Comparison of ENCODE assay signal across 42 cellular contexts in the genomic region with DNA sequence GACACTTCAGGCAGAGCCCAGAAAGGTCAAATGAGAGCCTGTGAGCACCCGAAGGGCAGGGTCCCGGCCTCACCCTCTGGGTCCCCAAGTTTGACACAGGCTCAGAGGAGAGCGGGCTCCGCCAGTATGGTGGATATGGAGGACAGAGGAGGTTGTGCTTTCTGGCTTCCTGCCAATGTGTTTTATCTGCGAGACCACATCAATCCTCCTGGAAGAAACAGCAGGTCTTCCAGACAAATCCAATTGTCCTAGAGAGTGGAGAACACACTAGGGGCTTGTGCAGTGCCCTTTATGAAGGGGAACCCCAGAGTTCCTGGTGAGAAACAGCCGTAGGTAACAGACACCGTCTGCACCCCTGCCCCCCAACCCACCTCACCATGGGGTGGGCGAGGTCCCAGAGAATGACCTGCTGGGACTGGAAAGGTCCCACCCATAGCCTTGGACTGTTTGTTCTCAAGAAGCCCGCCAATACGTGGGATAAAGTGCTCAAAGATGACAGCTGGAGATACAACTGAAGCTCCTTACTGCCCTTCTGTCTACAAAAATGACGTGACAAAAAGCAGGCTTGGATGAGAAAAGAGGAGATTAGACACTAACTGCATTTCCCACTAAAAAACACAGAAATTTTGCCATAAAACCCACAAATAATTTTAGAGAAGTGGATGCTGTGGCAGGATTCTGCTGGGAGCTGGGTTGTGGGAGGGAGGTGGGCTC. TPM values are rescaled to one million over a fixed set of nuclear protein-coding genes. Genes with fewer than 3 reads are reported as not detected.
"Had no signal": no experiment of that assay in that cellular context is flagged by ENCODE, and none has a peak within 500 bp of the region (broad histone marks: within the 10 kb centered on the region; RNA-seq: fewer than 3 reads in every experiment).

No MANE protein-coding gene starts in this region.

- H3K27me3 ChIP-seq: adrenal gland, body of pancreas, breast epithelium, MG63 had no signal

- H3K36me3 ChIP-seq: adrenal gland, breast epithelium, MG63 had no signal

- H3K4me3 Mint-ChIP-seq: activated B cell treated with CpG ODN at 0.5 μM for 24 hours; activated CD4-positive, alpha-beta memory T cell treated with anti-CD3 and anti-CD28 coated beads for 36 hours; activated naive CD4-positive, alpha-beta T cell treated with anti-CD3 and anti-CD28 coated beads for 36 hours; activated T-cell treated with anti-CD3 and anti-CD28 coated beads, Interleukin-2, amount 50 U/mL, for 4 hours; activated T-helper 1 cell treated with anti-CD3 and anti-CD28 coated beads, Interleukin-12 subunit alpha, Interleukin-12 subunit beta, Interleukin-2, Interleukin-4 antibody, amounts not matched to agents 30 ng/mL and 10 ng/mL and 1 ng/mL, durations not matched to agents 14 hours and 24 hours and 36 hours had no signal

- ATAC-seq: activated naive CD4-positive, alpha-beta T cell treated with anti-CD3 and anti-CD28 coated beads, Interleukin-2, amount 50 U/mL, for 72 hours; activated T-cell treated with anti-CD3 and anti-CD28 coated beads, Interleukin-2, amount 50 U/mL, for 4 hours; body of pancreas; Right ventricle myocardium inferior had no signal

- DNase-seq: activated B cell treated with CpG ODN at 0.5 μM for 24 hours; activated CD4-positive, alpha-beta memory T cell treated with anti-CD3 and anti-CD28 coated beads for 36 hours; activated CD4-positive, alpha-beta T cell treated with anti-CD3 and anti-CD28 coated beads for 4 hours; activated CD4-positive, alpha-beta T cell treated with anti-CD3 and anti-CD28 coated beads, Interleukin-2, amount 50 U/mL, for 1 hour; activated CD4-positive, CD25-positive, alpha-beta regulatory T cell treated with anti-CD3 and anti-CD28 coated beads, Interleukin-2, amount 50 U/mL, for 72 hours; activated CD8-positive, alpha-beta memory T cell treated with anti-CD3 and anti-CD28 coated beads, Interleukin-2, amount 50 U/mL, for 4 hours; activated gamma-delta T cell treated with Interleukin-2 at 50 U/mL for 16 hours; activated naive CD4-positive, alpha-beta T cell treated with anti-CD3 and anti-CD28 coated beads for 36 hours; activated T-cell treated with anti-CD3 and anti-CD28 coated beads for 4 hours; activated T-cell treated with anti-CD3 and anti-CD28 coated beads, Interleukin-2, amount 50 U/mL, for 4 hours; adrenal gland; body of pancreas; caudate nucleus; Kasumi-1; KG1; MG63; NCI-H1048; NCI-H1105 treated with DMSO at 0.1 percent for 48 hours; NCI-H1436; NCI-H1694; NCI-H1930; NCI-H2107; NCI-H226; NCI-H446 treated with DMSO at 0.1 percent for 48 hours; NCI-H524; NCI-H69; NK-92 treated with Interleukin-12 subunit alpha and Interleukin-12 subunit beta, amount 100 ng/mL, for 24 hours; PC-9; SIG-M5; SW 1271; T-helper 1 cell; T-helper 2 cell; T-helper 9 cell had no signal

- H3K4me1 ChIP-seq: body of pancreas, breast epithelium had no signal

- H3K27ac ChIP-seq: adrenal gland, body of pancreas, breast epithelium, PC-9, RWPE1, VCaP had no signal

- H3K4me2 ChIP-seq: PC-9 had no signal

- H3K36me3 Mint-ChIP-seq: activated CD4-positive, alpha-beta memory T cell treated with anti-CD3 and anti-CD28 coated beads for 36 hours; activated naive CD4-positive, alpha-beta T cell treated with anti-CD3 and anti-CD28 coated beads, Interleukin-2, amount 50 U/mL, for 72 hours had no signal

- H3K4me3 ChIP-seq: adrenal gland, body of pancreas, breast epithelium, MG63, PC-9 had no signal

- H3K9me3 ChIP-seq: adrenal gland, body of pancreas, breast epithelium, MG63 had no signal

- H3K9me3 Mint-ChIP-seq: activated B cell treated with CpG ODN at 0.5 μM for 24 hours; activated CD4-positive, alpha-beta memory T cell treated with anti-CD3 and anti-CD28 coated beads for 36 hours; activated naive CD4-positive, alpha-beta T cell treated with anti-CD3 and anti-CD28 coated beads for 36 hours; activated naive CD4-positive, alpha-beta T cell treated with anti-CD3 and anti-CD28 coated beads, Interleukin-2, amount 50 U/mL, for 72 hours; activated T-cell treated with anti-CD3 and anti-CD28 coated beads, Interleukin-2, amount 50 U/mL, for 4 hours; activated T-helper 1 cell treated with anti-CD3 and anti-CD28 coated beads, Interleukin-12 subunit alpha, Interleukin-12 subunit beta, Interleukin-2, Interleukin-4 antibody, amounts not matched to agents 30 ng/mL and 10 ng/mL and 1 ng/mL, durations not matched to agents 14 hours and 24 hours and 36 hours had no signal

- H3K27me3 Mint-ChIP-seq: activated B cell treated with CpG ODN at 0.5 μM for 24 hours; activated CD4-positive, alpha-beta memory T cell treated with anti-CD3 and anti-CD28 coated beads for 36 hours had no signal

- H3K27ac Mint-ChIP-seq: activated B cell treated with CpG ODN at 0.5 μM for 24 hours; activated CD4-positive, alpha-beta memory T cell treated with anti-CD3 and anti-CD28 coated beads for 36 hours; activated naive CD4-positive, alpha-beta T cell treated with anti-CD3 and anti-CD28 coated beads for 36 hours; activated naive CD4-positive, alpha-beta T cell treated with anti-CD3 and anti-CD28 coated beads, Interleukin-2, amount 50 U/mL, for 72 hours; activated T-helper 1 cell treated with anti-CD3 and anti-CD28 coated beads, Interleukin-12 subunit alpha, Interleukin-12 subunit beta, Interleukin-2, Interleukin-4 antibody, amounts not matched to agents 30 ng/mL and 10 ng/mL and 1 ng/mL, durations not matched to agents 14 hours and 24 hours and 36 hours had no signal

- FAIRE-seq: astrocyte, RCC 7860 had no signal

- H3K4me1 Mint-ChIP-seq: activated B cell treated with CpG ODN at 0.5 μM for 24 hours had no signal

RNA-seq across cellular contexts. Expression of a gene that starts 23.9 kb away (rescaled TPM):
- total RNA-seq: activated B cell treated with CpG ODN at 0.5 μM for 24 hours; activated CD4-positive, alpha-beta memory T cell treated with anti-CD3 and anti-CD28 coated beads for 36 hours; activated naive CD4-positive, alpha-beta T cell treated with anti-CD3 and anti-CD28 coated beads for 36 hours; activated naive CD4-positive, alpha-beta T cell treated with anti-CD3 and anti-CD28 coated beads, Interleukin-2, amount 50 U/mL, for 72 hours; activated T-cell treated with anti-CD3 and anti-CD28 coated beads, Interleukin-2, amount 50 U/mL, for 4 hours; activated T-helper 1 cell treated with anti-CD3 and anti-CD28 coated beads, Interleukin-12 subunit alpha, Interleukin-12 subunit beta, Interleukin-2, Interleukin-4 antibody, amounts not matched to agents 30 ng/mL and 10 ng/mL and 1 ng/mL, durations not matched to agents 14 hours and 24 hours and 36 hours; adrenal gland; astrocyte; body of pancreas; breast epithelium; PC-9; Right ventricle myocardium inferior; SK-MEL-5 had no signal
- polyA plus RNA-seq: adrenal gland had no signal

RNA-seq across cellular contexts. Expression of a gene that starts 38.3 kb away (rescaled TPM):
- total RNA-seq: activated B cell treated with CpG ODN at 0.5 μM for 24 hours; activated CD4-positive, alpha-beta memory T cell treated with anti-CD3 and anti-CD28 coated beads for 36 hours; activated naive CD4-positive, alpha-beta T cell treated with anti-CD3 and anti-CD28 coated beads for 36 hours; activated naive CD4-positive, alpha-beta T cell treated with anti-CD3 and anti-CD28 coated beads, Interleukin-2, amount 50 U/mL, for 72 hours; activated T-helper 1 cell treated with anti-CD3 and anti-CD28 coated beads, Interleukin-12 subunit alpha, Interleukin-12 subunit beta, Interleukin-2, Interleukin-4 antibody, amounts not matched to agents 30 ng/mL and 10 ng/mL and 1 ng/mL, durations not matched to agents 14 hours and 24 hours and 36 hours; SK-MEL-5 had no signal
